ENCODE assay signal across 19 cellular contexts in the genomic region with DNA sequence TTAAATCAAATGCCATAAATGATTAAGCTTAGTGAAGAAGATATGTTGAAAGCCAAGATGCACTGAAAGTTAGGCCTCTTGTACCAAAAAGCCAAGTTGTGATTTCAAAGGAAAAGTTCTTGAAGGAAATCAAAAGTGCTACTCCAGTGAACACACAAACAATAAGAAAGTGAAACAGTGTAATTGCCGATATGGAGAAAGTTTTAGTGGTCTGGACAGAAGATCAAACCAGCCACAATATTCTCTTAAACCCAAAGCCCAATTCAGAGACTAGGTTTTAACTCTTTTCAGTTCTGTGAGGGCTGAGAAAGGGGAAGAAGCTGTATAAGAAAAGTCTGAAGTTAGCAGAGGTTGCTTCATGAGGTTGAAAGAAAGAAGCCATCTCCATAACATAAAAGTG.
DNase-seq lines count a peak whose midpoint lies in the region; ATAC-seq and TF ChIP-seq lines count a peak whose summit lies in the region.
"Had no signal": no experiment of that assay in that cellular context is flagged by ENCODE, and none has a peak within 500 bp of the region (broad histone marks: within the 10 kb centered on the region; RNA-seq: fewer than 3 reads in every experiment).

No MANE protein-coding gene starts in this region.

- H3K4me2 ChIP-seq in BLaER1 treated with 17β-estradiol and CSF1 and Interleukin-3, amounts not matched to agents 10 nM and 100 nM, result peak overlapping the region; percentile 21 to 86 (median 68); a peak in 20 of 22 replicates
- H3K4me2 ChIP-seq in GM23338, result no peak overlapping the region
- peak overlapping the region; percentile 28 for H3K4me2 ChIP-seq in OCI-LY3 (ENCODE audit: low read length)

- 75 to 81% methylated on average over 1 of the region's 1 CpG for WGBS in heart right ventricle, 2 donors

- no peak for TF ChIP-seq CTCF in GM23338 (conservative IDR thresholded peaks at IDR 0.05; ENCODE audit: low read depth in 2 of 2)
- TF ChIP-seq CTCF in OCI-LY3 (IDR thresholded peaks at IDR 0.05; ENCODE audit: low read depth, low read length), result no peak
- no peak for TF ChIP-seq CTCF in heart right ventricle (IDR thresholded peaks at IDR 0.05)

- no peaks in the 10 kb centered on the region for H3K79me2 ChIP-seq in GM23338 (replicated peaks; ENCODE audit: insufficient read depth)
- no peaks in the 10 kb centered on the region for H3K79me2 ChIP-seq in OCI-LY3 (ENCODE audit: low read length)

- no peaks in the 10 kb centered on the region for H3K27me3 Mint-ChIP-seq in GM23338 (ENCODE audit: insufficient read depth, low read depth, poor library complexity)
- H3K27me3 Mint-ChIP-seq: CD4-positive, CD25-positive, alpha-beta regulatory T cell had no signal

- peak overlapping the region in 1 of 10 experiments; percentile 4; a peak in 1 of 20 replicates for H3K4me3 ChIP-seq in BLaER1 treated with 17β-estradiol and CSF1 and Interleukin-3, amounts not matched to agents 10 nM and 100 nM
- H3K4me3 ChIP-seq in GM23338 (no peak overlapping the region), OCI-LY3 (ENCODE audit: low read length) (no peak overlapping the region), heart right ventricle (no peak overlapping the region)

- no peaks in the 10 kb centered on the region for H3K9me3 ChIP-seq in BLaER1 treated with 17β-estradiol and CSF1 and Interleukin-3, amounts not matched to agents 10 nM and 100 nM (replicated peaks in 1 of 11)
- no peaks in the 10 kb centered on the region for H3K9me3 ChIP-seq in OCI-LY3 (ENCODE audit: insufficient read depth, low read length)
- H3K9me3 ChIP-seq in heart right ventricle, result peaks cover 0 to 6% (median 0%) of the 10 kb centered on the region in 11 donors

- no peak for TF ChIP-seq POLR2A in erythroblast (IDR thresholded peaks at IDR 0.05; ENCODE audit: low read length)

- 0 out of 2 replicates have a peak, but pooled peaks cover 4% of the 10 kb centered on the region for H3K9me2 ChIP-seq in GM23338 (ENCODE audit: insufficient read depth)

- 0 out of 22 replicates have a peak overlapping the region, but pooled peaks of 2 of the 11 experiments have one; percentile 1 to 5 for H3K27ac ChIP-seq in BLaER1 treated with 17β-estradiol and CSF1 and Interleukin-3, amounts not matched to agents 10 nM and 100 nM
- H3K27ac ChIP-seq in GM23338 (ENCODE audit: low read depth), result no peak overlapping the region
- no peak overlapping the region for H3K27ac ChIP-seq in OCI-LY3 (ENCODE audit: low read length)
- H3K27ac ChIP-seq in heart right ventricle, result no peak overlapping the region

- no peak for ATAC-seq in GM23338
- peak; percentile 70 for ATAC-seq in HG02870 (IDR thresholded peaks at IDR 0.05; ENCODE audit: unreplicated experiment)
- no peak for ATAC-seq in GM19328 (IDR thresholded peaks at IDR 0.05; ENCODE audit: unreplicated experiment)
- ATAC-seq in heart right ventricle, result no peak
- ATAC-seq in HG02981 (IDR thresholded peaks at IDR 0.05; ENCODE audit: unreplicated experiment), result no peak

- H3K27ac Mint-ChIP-seq in GM23338, result 0 out of 2 replicates have a peak overlapping the region, but pooled peaks have one; percentile 25
- H3K27ac Mint-ChIP-seq: CD8-positive, alpha-beta memory T cell; HFFc6 had no signal

- no peaks in the 10 kb centered on the region for H3K36me3 ChIP-seq in BLaER1 treated with 17β-estradiol and CSF1 and Interleukin-3, amounts not matched to agents 10 nM and 100 nM
- H3K36me3 ChIP-seq in GM23338 (ENCODE audit: insufficient read depth), result no peaks in the 10 kb centered on the region
- no peaks in the 10 kb centered on the region for H3K36me3 ChIP-seq in OCI-LY3 (replicated peaks; ENCODE audit: low read depth, low read length)
- no peaks in the 10 kb centered on the region for H3K36me3 ChIP-seq in heart right ventricle

- intact Hi-C loops in heart right ventricle (cut with DNase I), result no loop called here

- no peaks in the 10 kb centered on the region for H3K36me3 Mint-ChIP-seq in GM23338 (ENCODE audit: low read depth)
- H3K36me3 Mint-ChIP-seq: CD4-positive, CD25-positive, alpha-beta regulatory T cell; CD8-positive, alpha-beta memory T cell had no signal

- no peak for DNase-seq in GM23338 (ENCODE audit: low spot score)
- DNase-seq in heart right ventricle, result no peak
- DNase-seq in erythroblast (lab: John Stamatoyannopoulos, UW), result no peak
- DNase-seq: 8988T; CD4-positive, CD25-positive, alpha-beta regulatory T cell; CD8-positive, alpha-beta memory T cell; COR-L47; DMS53; DND-41; EL; HCEC 1CT; HFFc6; Kasumi-1; KG1 had no signal

- H4K20me1 ChIP-seq in BLaER1 treated with 17β-estradiol and CSF1 and Interleukin-3, amounts not matched to agents 10 nM and 100 nM, result no peaks in the 10 kb centered on the region
- H4K20me1 ChIP-seq in GM23338 (replicated peaks; ENCODE audit: insufficient read depth) (no peaks in the 10 kb centered on the region), OCI-LY3 (ENCODE audit: insufficient read depth, low read length) (no peaks in the 10 kb centered on the region)

- no peak overlapping the region for H3K4me3 Mint-ChIP-seq in GM23338
- H3K4me3 Mint-ChIP-seq: CD4-positive, CD25-positive, alpha-beta regulatory T cell; CD8-positive, alpha-beta memory T cell; HFFc6 had no signal

- H3K4me1 ChIP-seq in BLaER1 treated with 17β-estradiol and CSF1 and Interleukin-3, amounts not matched to agents 10 nM and 100 nM, result peaks cover 8 to 29% (median 21%) of the 10 kb centered on the region in 10 experiments; a peak in 18 of 20 replicates
- no peaks in the 10 kb centered on the region for H3K4me1 ChIP-seq in GM23338 (ENCODE audit: insufficient read depth)
- H3K4me1 ChIP-seq in OCI-LY3 (ENCODE audit: low read length), result no peaks in the 10 kb centered on the region
- H3K4me1 ChIP-seq in heart right ventricle, result no peaks in the 10 kb centered on the region

- H3K4me1 Mint-ChIP-seq in GM23338, result no peaks in the 10 kb centered on the region
- H3K4me1 Mint-ChIP-seq: CD4-positive, CD25-positive, alpha-beta regulatory T cell; CD8-positive, alpha-beta memory T cell had no signal

- H2AFZ ChIP-seq in GM23338, result 0 out of 2 replicates have a peak overlapping the region, but pooled peaks have one; percentile 10
- peak overlapping the region; percentile 34; the same call in 1 of the 2 replicates for H2AFZ ChIP-seq in OCI-LY3 (ENCODE audit: low read depth, low read length)

- no peak overlapping the region for H3K9ac ChIP-seq in BLaER1 treated with 17β-estradiol and CSF1 and Interleukin-3, amounts not matched to agents 10 nM and 100 nM
- no peak overlapping the region for H3K9ac ChIP-seq in OCI-LY3 (ENCODE audit: low read length)

- H3F3A ChIP-seq in GM23338 (replicated peaks; ENCODE audit: low read depth), result no peaks in the 10 kb centered on the region

- H3K9me3 Mint-ChIP-seq in GM23338, result no peaks in the 10 kb centered on the region; the same call in 2 of the 3 replicates
- H3K9me3 Mint-ChIP-seq: CD8-positive, alpha-beta memory T cell had no signal

- no peaks in the 10 kb centered on the region for H3K27me3 ChIP-seq in BLaER1 treated with 17β-estradiol and CSF1 and Interleukin-3, amounts not matched to agents 10 nM and 100 nM
- H3K27me3 ChIP-seq in GM23338 (ENCODE audit: insufficient read depth) (no peaks in the 10 kb centered on the region), OCI-LY3 (ENCODE audit: low read depth, low read length) (no peaks in the 10 kb centered on the region), heart right ventricle (no peaks in the 10 kb centered on the region)

TF ChIP-seq in GM23338, 12 proteins besides CTCF, POLR2A, EP300 and RAD21 (continues in another document):
- TF ChIP-seq NANOG (IDR thresholded peaks at IDR 0.05; ENCODE audit: borderline replicate concordance) (no peak), STAT1 (IDR thresholded peaks at IDR 0.05; ENCODE audit: unreplicated experiment) (no peak), CREB1 (CRISPR knock-in tag; IDR thresholded peaks at IDR 0.05; ENCODE audit: low read depth) (no peak), JUNB (IDR thresholded peaks at IDR 0.05; ENCODE audit: unreplicated experiment) (no peak), POLR2AphosphoS5 (IDR thresholded peaks at IDR 0.05; ENCODE audit: low read depth) (no peak), ETS1 (IDR thresholded peaks at IDR 0.05) (no peak), EZH2 (IDR thresholded peaks at IDR 0.05; ENCODE audit: low read depth, unreplicated experiment) (no peak), ZNF331 (CRISPR knock-in tag; IDR thresholded peaks at IDR 0.05; ENCODE audit: low read depth) (no peak), ZNF114 (CRISPR knock-in tag; IDR thresholded peaks at IDR 0.05) (no peak)
- TF ChIP-seq, protein P1, sequence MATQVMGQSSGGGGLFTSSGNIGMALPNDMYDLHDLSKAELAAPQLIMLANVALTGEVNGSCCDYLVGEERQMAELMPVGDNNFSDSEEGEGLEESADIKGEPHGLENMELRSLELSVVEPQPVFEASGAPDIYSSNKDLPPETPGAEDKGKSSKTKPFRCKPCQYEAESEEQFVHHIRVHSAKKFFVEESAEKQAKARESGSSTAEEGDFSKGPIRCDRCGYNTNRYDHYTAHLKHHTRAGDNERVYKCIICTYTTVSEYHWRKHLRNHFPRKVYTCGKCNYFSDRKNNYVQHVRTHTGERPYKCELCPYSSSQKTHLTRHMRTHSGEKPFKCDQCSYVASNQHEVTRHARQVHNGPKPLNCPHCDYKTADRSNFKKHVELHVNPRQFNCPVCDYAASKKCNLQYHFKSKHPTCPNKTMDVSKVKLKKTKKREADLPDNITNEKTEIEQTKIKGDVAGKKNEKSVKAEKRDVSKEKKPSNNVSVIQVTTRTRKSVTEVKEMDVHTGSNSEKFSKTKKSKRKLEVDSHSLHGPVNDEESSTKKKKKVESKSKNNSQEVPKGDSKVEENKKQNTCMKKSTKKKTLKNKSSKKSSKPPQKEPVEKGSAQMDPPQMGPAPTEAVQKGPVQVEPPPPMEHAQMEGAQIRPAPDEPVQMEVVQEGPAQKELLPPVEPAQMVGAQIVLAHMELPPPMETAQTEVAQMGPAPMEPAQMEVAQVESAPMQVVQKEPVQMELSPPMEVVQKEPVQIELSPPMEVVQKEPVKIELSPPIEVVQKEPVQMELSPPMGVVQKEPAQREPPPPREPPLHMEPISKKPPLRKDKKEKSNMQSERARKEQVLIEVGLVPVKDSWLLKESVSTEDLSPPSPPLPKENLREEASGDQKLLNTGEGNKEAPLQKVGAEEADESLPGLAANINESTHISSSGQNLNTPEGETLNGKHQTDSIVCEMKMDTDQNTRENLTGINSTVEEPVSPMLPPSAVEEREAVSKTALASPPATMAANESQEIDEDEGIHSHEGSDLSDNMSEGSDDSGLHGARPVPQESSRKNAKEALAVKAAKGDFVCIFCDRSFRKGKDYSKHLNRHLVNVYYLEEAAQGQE (IDR thresholded peaks at IDR 0.05; ENCODE audit: unreplicated experiment), result no peak
